Comparison of ENCODE assay signal across 18 cellular contexts in the genomic region with DNA sequence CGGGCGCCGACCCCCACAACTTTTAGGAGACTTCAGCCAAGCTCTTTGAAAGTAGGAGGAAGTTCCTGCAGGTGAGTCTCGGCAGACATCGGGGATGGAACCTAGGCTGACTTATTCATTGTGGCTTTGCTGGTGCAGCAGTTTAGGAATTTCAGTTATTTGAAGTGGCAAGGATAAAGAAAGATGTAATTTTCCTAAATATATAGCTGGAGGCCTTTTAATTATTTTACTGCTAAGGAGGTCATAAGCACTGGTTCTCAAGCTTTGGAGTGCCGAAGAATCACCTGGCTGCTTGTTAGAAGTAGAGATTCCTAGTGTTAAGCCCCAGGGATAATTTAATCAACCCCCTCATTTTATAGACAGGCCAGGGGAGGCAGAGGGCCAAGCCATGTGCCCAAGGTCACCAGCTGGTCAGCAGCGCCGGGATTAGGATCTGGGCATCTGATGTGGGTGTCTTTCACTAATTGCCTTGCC.
"Had no signal": no experiment of that assay in that cellular context is flagged by ENCODE, and none has a peak within 500 bp of the region (broad histone marks: within the 10 kb centered on the region; RNA-seq: fewer than 3 reads in every experiment).

No MANE protein-coding gene starts in this region.

- H3K9me3 ChIP-seq: esophagus muscularis mucosa, lower lobe of right lung, prostate gland, stomach had no signal

- H3K27ac Mint-ChIP-seq: activated naive CD4-positive, alpha-beta T cell treated with anti-CD3 and anti-CD28 coated beads, Interleukin-2, amount 50 U/mL, for 24 hours; dendritic cell treated with granulocyte-macrophage colony-stimulating factor and Interleukin-4, amounts not matched to agents 40 ng/mL and 50 ng/mL, for 4 days had no signal

- FAIRE-seq: endothelial cell of umbilical vein, small intestine had no signal

- H3K9me3 Mint-ChIP-seq: activated naive CD4-positive, alpha-beta T cell treated with anti-CD3 and anti-CD28 coated beads, Interleukin-2, amount 50 U/mL, for 24 hours; dendritic cell treated with granulocyte-macrophage colony-stimulating factor and Interleukin-4, amounts not matched to agents 40 ng/mL and 50 ng/mL, for 4 days; neural crest cell had no signal

- H3K27me3 ChIP-seq: cardiac muscle cell, esophagus muscularis mucosa, hepatocyte, stomach had no signal

- H3K4me1 ChIP-seq: esophagus muscularis mucosa, lower lobe of right lung, prostate gland, stomach had no signal

- H3K79me2 ChIP-seq: hepatocyte had no signal

- H3K27ac ChIP-seq: cardiac muscle cell, esophagus muscularis mucosa, hepatocyte, lower lobe of right lung, prostate gland, stomach had no signal

- H2AFZ ChIP-seq: hepatocyte had no signal

- H3K4me2 ChIP-seq: hepatocyte had no signal

- H3K4me3 Mint-ChIP-seq: activated naive CD4-positive, alpha-beta T cell treated with anti-CD3 and anti-CD28 coated beads, Interleukin-2, amount 50 U/mL, for 24 hours; dendritic cell treated with granulocyte-macrophage colony-stimulating factor and Interleukin-4, amounts not matched to agents 40 ng/mL and 50 ng/mL, for 4 days; neural crest cell had no signal

- H3K36me3 ChIP-seq: cardiac muscle cell, lower lobe of right lung, prostate gland, stomach had no signal

- ATAC-seq: lower lobe of right lung, right cardiac atrium had no signal

- DNase-seq: activated CD4-positive, alpha-beta T cell treated with anti-CD3 and anti-CD28 coated beads, Interleukin-2, amount 50 U/mL, for 48 hours; activated gamma-delta T cell; effector memory CD4-positive, alpha-beta T cell; lower lobe of right lung; right cardiac atrium; small intestine; stimulated activated CD4-positive, alpha-beta T cell treated with anti-CD3 and anti-CD28 coated beads, Interleukin-15, amount 100 ng/mL, for 24 hours; stimulated activated CD4-positive, alpha-beta T cell treated with anti-CD3 and anti-CD28 coated beads, Interleukin-4, amount 100 ng/mL, for 1 hour; stomach; T-helper 2 cell had no signal

- H3K4me3 ChIP-seq: cardiac muscle cell, esophagus muscularis mucosa, hepatocyte, lower lobe of right lung, prostate gland, stomach had no signal
